ENCODE assay signal across 19 cellular contexts in genomic region chr6:40036186-40036585, GRCh38.
"Had no signal": no experiment of that assay in that cellular context is flagged by ENCODE, and none has a peak within 500 bp of the region (broad histone marks: within the 10 kb centered on the region; RNA-seq: fewer than 3 reads in every experiment).

No MANE protein-coding gene starts in this region.

- H3K27ac ChIP-seq: body of pancreas had no signal

- DNase-seq: activated CD4-positive, alpha-beta T cell treated with anti-CD3 and anti-CD28 coated beads for 4 hours; activated CD8-positive, alpha-beta T cell treated with anti-CD3 and anti-CD28 coated beads, Interleukin-2, amount 10 ng/mL, durations not matched to agents 7 days and 5 days; activated effector memory CD4-positive, alpha-beta T cell treated with Interleukin-2 at 50 U/mL for 16 hours; activated naive CD4-positive, alpha-beta T cell; activated T-cell treated with anti-CD3 and anti-CD28 coated beads, Interleukin-2, amount 50 U/mL, for 24 hours; aorta; body of pancreas; Karpas-422; NCI-H1048; NCI-H146; NCI-H187 treated with DMSO at 0.1 percent for 48 hours; NCI-H2107; NCI-H2171 treated with DMSO at 0.1 percent for 48 hours; NCI-H345; NCI-H510A treated with DMSO at 0.1 percent for 48 hours; NCI-H69; PC-3; SHP77 treated with DMSO at 0.1 percent for 48 hours had no signal

- H3K27me3 ChIP-seq: body of pancreas had no signal

- H3K4me1 ChIP-seq: body of pancreas had no signal

- H3K4me3 ChIP-seq: body of pancreas had no signal

- ATAC-seq: activated CD4-positive, CD25-positive, alpha-beta regulatory T cell treated with anti-CD3 and anti-CD28 coated beads, Interleukin-2, amount 50 U/mL, for 24 hours; activated CD8-positive, alpha-beta T cell treated with anti-CD3 and anti-CD28 coated beads, Interleukin-2, amount 10 ng/mL, durations not matched to agents 7 days and 5 days; body of pancreas; PC-3 had no signal

- H3K9me3 ChIP-seq: body of pancreas had no signal
